2 cellular contexts compared by ENCODE assay signal in genomic region chr17:1413281-1413791, GRCh38.
A peak's percentile ranks its signal among the peaks of the same experiment; 100 is the strongest.
TF ChIP-seq lines count a peak whose summit lies in the region.

No MANE protein-coding gene starts in this region.

TF ChIP-seq in K562, 482 proteins besides CTCF, POLR2A, EP300 and RAD21 (continues in another document):
- TF ChIP-seq TAL1 (IDR thresholded peaks at IDR 0.05) (no peak), JUND (IDR thresholded peaks at IDR 0.05; ENCODE audit: borderline replicate concordance, low read depth, low read length) (peak; percentile 76), JUND (tag; IDR thresholded peaks at IDR 0.05; ENCODE audit: borderline replicate concordance, low read depth, low read length) (peak; percentile 74), ZBTB49 (CRISPR knock-in tag; IDR thresholded peaks at IDR 0.05; ENCODE audit: borderline replicate concordance) (no peak), MAZ (CRISPR knock-in tag; conservative IDR thresholded peaks at IDR 0.05 in 1 of 2, IDR thresholded peaks at IDR 0.05 in 1 of 2) (no peak), PKNOX1 (IDR thresholded peaks at IDR 0.05) (peak; percentile 89), ZNF766 (CRISPR knock-in tag; conservative IDR thresholded peaks at IDR 0.05) (no peak), ZBTB26 (CRISPR knock-in tag; IDR thresholded peaks at IDR 0.05) (no peak), HMGXB4 (CRISPR knock-in tag; IDR thresholded peaks at IDR 0.05) (no peak), SMAD3 (CRISPR knock-in tag; conservative IDR thresholded peaks at IDR 0.05) (no peak), ZBTB7A (IDR thresholded peaks at IDR 0.05; ENCODE audit: borderline replicate concordance, control insufficient read depth, low read depth, low read length) (no peak), PBX2 (CRISPR knock-in tag; IDR thresholded peaks at IDR 0.05; ENCODE audit: low read depth) (no peak), PBX2 (tag; conservative IDR thresholded peaks at IDR 0.05; ENCODE audit: low read depth) (peak; percentile 43), TARDBP (IDR thresholded peaks at IDR 0.05) (no peak), ZNF277 (CRISPR knock-in tag; IDR thresholded peaks at IDR 0.05; ENCODE audit: borderline replicate concordance) (no peak), CBFA2T2 (conservative IDR thresholded peaks at IDR 0.05) (0 out of 2 replicates have a peak, but pooled peaks have one; percentile 17), FIP1L1 (IDR thresholded peaks at IDR 0.05; ENCODE audit: low read depth, low read length, poor library complexity, severe bottlenecking) (no peak), ZNF717 (CRISPR knock-in tag; IDR thresholded peaks at IDR 0.05) (no peak)

TF ChIP-seq in HepG2, 621 proteins besides CTCF, POLR2A, EP300 and RAD21 (continues in another document):
- TF ChIP-seq ZNF12 (CRISPR knock-in tag; IDR thresholded peaks at IDR 0.05) (0 out of 2 replicates have a peak, but pooled peaks have one; percentile 49), NFATC3 (CRISPR knock-in tag; IDR thresholded peaks at IDR 0.05) (no peak), ERF (CRISPR knock-in tag; IDR thresholded peaks at IDR 0.05) (peak; percentile 38; the same call in 1 of the 2 replicates), ZNF264 (CRISPR knock-in tag; IDR thresholded peaks at IDR 0.05) (peak; percentile 69; the same call in 1 of the 2 replicates), SIX1 (CRISPR knock-in tag; IDR thresholded peaks at IDR 0.05; ENCODE audit: borderline replicate concordance) (no peak), PBX2 (CRISPR knock-in tag; IDR thresholded peaks at IDR 0.05) (peak; percentile 64), NCOA5 (CRISPR knock-in tag; IDR thresholded peaks at IDR 0.05) (no peak), ZNF737 (CRISPR knock-in tag; IDR thresholded peaks at IDR 0.05; ENCODE audit: borderline replicate concordance) (no peak), ARID4A (CRISPR knock-in tag; IDR thresholded peaks at IDR 0.05; ENCODE audit: borderline replicate concordance) (no peak; the same call in 1 of the 2 replicates), ZNF34 (CRISPR knock-in tag; IDR thresholded peaks at IDR 0.05; ENCODE audit: borderline replicate concordance) (no peak), ZNF883 (CRISPR knock-in tag; IDR thresholded peaks at IDR 0.05; ENCODE audit: not compliant biosample characterization) (no peak), IKZF1 (IDR thresholded peaks at IDR 0.05) (no peak), ZNF3 (CRISPR knock-in tag; IDR thresholded peaks at IDR 0.05) (no peak), ZNF20 (CRISPR knock-in tag; IDR thresholded peaks at IDR 0.05) (no peak), TFAP4 (IDR thresholded peaks at IDR 0.05; ENCODE audit: borderline replicate concordance, low read depth) (peak; percentile 92), ZNF644 (CRISPR knock-in tag; IDR thresholded peaks at IDR 0.05; ENCODE audit: low read depth) (peak; percentile 60; the same call in 1 of the 2 replicates), ZBTB10 (CRISPR knock-in tag; IDR thresholded peaks at IDR 0.05; ENCODE audit: borderline replicate concordance) (no peak), ZNF274 (CRISPR knock-in tag; IDR thresholded peaks at IDR 0.05) (no peak), ZNF878 (CRISPR knock-in tag; IDR thresholded peaks at IDR 0.05) (no peak), ELF3 (CRISPR knock-in tag; IDR thresholded peaks at IDR 0.05) (no peak), ZBTB25 (CRISPR knock-in tag; IDR thresholded peaks at IDR 0.05) (no peak), ZNF160 (CRISPR knock-in tag; IDR thresholded peaks at IDR 0.05) (peak; percentile 4; the same call in 1 of the 2 replicates), STAG1 (CRISPR knock-in tag; IDR thresholded peaks at IDR 0.05) (0 out of 2 replicates have a peak, but pooled peaks have one; percentile 7), ZNF335 (CRISPR knock-in tag; IDR thresholded peaks at IDR 0.05) (peak; percentile 54; the same call in 1 of the 2 replicates), RARA (CRISPR knock-in tag; IDR thresholded peaks at IDR 0.05) (peak; percentile 27; the same call in 1 of the 2 replicates), ZNF713 (CRISPR knock-in tag; IDR thresholded peaks at IDR 0.05) (no peak), EED (CRISPR knock-in tag; IDR thresholded peaks at IDR 0.05) (no peak), KDM1A (CRISPR knock-in tag; IDR thresholded peaks at IDR 0.05) (no peak), ZBTB40 (IDR thresholded peaks at IDR 0.05) (no peak), ZBTB40 (CRISPR knock-in tag; IDR thresholded peaks at IDR 0.05) (no peak), SALL1 (CRISPR knock-in tag; IDR thresholded peaks at IDR 0.05) (peak; percentile 55), YEATS2 (CRISPR knock-in tag; IDR thresholded peaks at IDR 0.05; ENCODE audit: borderline replicate concordance) (no peak)
